ENCODE assay signal across 18 cellular contexts in genomic region chr7:118148930-118149329, GRCh38.
DNase-seq lines count a peak whose midpoint lies in the region; ATAC-seq, FAIRE-seq and TF ChIP-seq lines count a peak whose summit lies in the region.
"Had no signal": no experiment of that assay in that cellular context is flagged by ENCODE, and none has a peak within 500 bp of the region (broad histone marks: within the 10 kb centered on the region; RNA-seq: fewer than 3 reads in every experiment).

No MANE protein-coding gene starts in this region.

- ATAC-seq in HG02759 (IDR thresholded peaks at IDR 0.05; ENCODE audit: unreplicated experiment) = peak; percentile 50
- ATAC-seq: activated CD8-positive, alpha-beta memory T cell treated with anti-CD3 and anti-CD28 coated beads, Interleukin-2, amount 10 ng/mL, durations not matched to agents 7 days and 5 days; pancreas; upper lobe of right lung had no signal

- no peak for FAIRE-seq in H54 (lab: Jason Lieb, UNC)
- FAIRE-seq: pancreas had no signal

- DNase-seq in GM03348 (ENCODE audit: low spot score) = peak; percentile 14
- DNase-seq in NCI-H82 treated with DMSO at 0.1 percent for 48 hours (lab: John Stamatoyannopoulos, UW; ENCODE audit: unreplicated experiment) = peak; percentile 57
- DNase-seq in erythroblast (lab: John Stamatoyannopoulos, UW) = peak; percentile 48 to 72
- DNase-seq in cerebellar nuclear complex (lab: John Stamatoyannopoulos, UW) = no peak
- DNase-seq in NCI-H1417 (lab: John Stamatoyannopoulos, UW) = no peak
- DNase-seq in amniotic stem cell (lab: John Stamatoyannopoulos, UW) = no peak
- no peak for DNase-seq in H54 (ENCODE audit: insufficient read length, low spot score)
- DNase-seq: activated B cell treated with CpG ODN at 0.5 μM for 24 hours; activated CD8-positive, alpha-beta memory T cell treated with anti-CD3 and anti-CD28 coated beads, Interleukin-2, amount 10 ng/mL, durations not matched to agents 7 days and 5 days; activated gamma-delta T cell; left cardiac atrium; NCI-H146; NCI-H510A treated with DMSO at 0.1 percent for 48 hours; pancreas; PC-9; stimulated activated naive CD4-positive, alpha-beta T cell treated with Interleukin-2 at 50 U/mL for 16 hours; upper lobe of right lung had no signal

- no peak for TF ChIP-seq POLR2A in erythroblast (IDR thresholded peaks at IDR 0.05; ENCODE audit: low read length)
- no peak for TF ChIP-seq POLR2A in H54 (IDR thresholded peaks at IDR 0.05; ENCODE audit: low read depth, low read length)

Comparison
In these comparisons a context has a peak if more than half of its experiments do, and no peak if none do; other contexts are left out.
1. DNase-seq: peak in GM03348 (single experiment), NCI-H82 treated with DMSO at 0.1 percent for 48 hours (single experiment) and erythroblast (2 of 2); none in cerebellar nuclear complex (0 of 2), NCI-H1417 (0 of 3), amniotic stem cell (single experiment) and H54 (single experiment).